ENCODE assay signal across 19 cellular contexts in the genomic region with DNA sequence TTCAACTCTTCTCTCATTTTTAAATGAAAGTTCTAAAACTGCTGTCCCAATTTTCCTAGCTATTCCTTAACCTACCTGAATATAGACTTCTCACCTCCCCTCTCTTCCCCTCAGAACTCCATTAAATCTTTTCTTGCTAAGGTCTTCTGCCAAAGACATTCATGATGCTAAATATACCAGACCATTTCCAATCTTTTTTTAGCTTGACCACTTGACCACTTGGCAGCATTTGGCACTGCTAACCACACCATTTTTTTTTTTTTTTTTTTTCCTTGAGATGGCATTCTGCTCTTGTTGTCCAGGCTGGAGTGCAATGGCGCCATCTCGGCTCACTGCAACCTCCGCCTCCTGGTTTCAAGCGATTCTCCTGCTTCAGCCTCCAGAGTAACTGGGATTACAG. TPM values are rescaled to one million over a fixed set of nuclear protein-coding genes. Genes with fewer than 3 reads are reported as not detected.
DNase-seq lines count a peak whose midpoint lies in the region; ATAC-seq and TF ChIP-seq lines count a peak whose summit lies in the region.
"Had no signal": no experiment of that assay in that cellular context is flagged by ENCODE, and none has a peak within 500 bp of the region (broad histone marks: within the 10 kb centered on the region; RNA-seq: fewer than 3 reads in every experiment).

No MANE protein-coding gene starts in this region.

- peaks cover 5 to 23% (median 6%) of the 10 kb centered on the region in 3 donors for H3K4me1 ChIP-seq in skeletal muscle tissue (ENCODE audit: control insufficient read depth in 3 of 3, insufficient read depth in 3 of 3, low read length in 3 of 3)

- no peaks in the 10 kb centered on the region for H3K9me3 Mint-ChIP-seq in activated T-cell treated with anti-CD3 and anti-CD28 coated beads, Interleukin-2, amount 50 U/mL, for 72 hours
- no peaks in the 10 kb centered on the region for H3K9me3 Mint-ChIP-seq in progenitor cell of endocrine pancreas (ENCODE audit: low read depth)
- H3K9me3 Mint-ChIP-seq: CD8-positive, alpha-beta T cell; IgD-negative memory B cell had no signal

- peak overlapping the region in 2 of 3 donors; percentile 16 to 44 for H3K9ac ChIP-seq in skeletal muscle tissue (ENCODE audit: low read depth in 1 of 3, low read length in 3 of 3)
- H3K9ac ChIP-seq: BLaER1, GM23248 had no signal

- no peak for ATAC-seq in activated T-cell treated with anti-CD3 and anti-CD28 coated beads, Interleukin-2, amount 50 U/mL, for 72 hours (replicated peaks in 1 of 2)
- ATAC-seq in T-helper 17 cell (no peak), GM21381 (IDR thresholded peaks at IDR 0.05; ENCODE audit: unreplicated experiment) (no peak), GM18861 (IDR thresholded peaks at IDR 0.05; ENCODE audit: unreplicated experiment) (no peak)
- ATAC-seq: CD8-positive, alpha-beta T cell; HepG2 had no signal

- DNase-seq in activated T-cell treated with anti-CD3 and anti-CD28 coated beads, Interleukin-2, amount 50 U/mL, for 72 hours, result no peak
- DNase-seq in activated T-cell treated with anti-CD3 and anti-CD28 coated beads, Interleukin-2, amount 50 U/mL, for 48 hours, result no peak
- DNase-seq in T-helper 17 cell (no peak), progenitor cell of endocrine pancreas (ENCODE audit: low spot score, unreplicated experiment) (no peak), MV-4-11 (lab: John Stamatoyannopoulos, UW) (no peak)
- DNase-seq: Calu3; CD8-positive, alpha-beta T cell; DMS79 treated with DMSO at 0.1 percent for 48 hours; GF-D8; GM23248; HCEC 1CT had no signal

- no peaks in the 10 kb centered on the region for H3K27me3 Mint-ChIP-seq in activated T-cell treated with anti-CD3 and anti-CD28 coated beads, Interleukin-2, amount 50 U/mL, for 72 hours (ENCODE audit: low read depth)
- H3K27me3 Mint-ChIP-seq in T-helper 17 cell (no peaks in the 10 kb centered on the region), progenitor cell of endocrine pancreas (no peaks in the 10 kb centered on the region)
- H3K27me3 Mint-ChIP-seq: IgD-negative memory B cell had no signal

- peak overlapping the region in 1 of 2 donors; percentile 8 for H3K4me3 Mint-ChIP-seq in activated T-cell treated with anti-CD3 and anti-CD28 coated beads, Interleukin-2, amount 50 U/mL, for 72 hours
- H3K4me3 Mint-ChIP-seq in T-helper 17 cell, result no peak overlapping the region
- no peak overlapping the region for H3K4me3 Mint-ChIP-seq in progenitor cell of endocrine pancreas (ENCODE audit: low read depth)
- H3K4me3 Mint-ChIP-seq: CD14-positive monocyte; CD8-positive, alpha-beta T cell had no signal

- H3K9me3 ChIP-seq in T-helper 17 cell (ENCODE audit: control insufficient read depth, low read length, poor library complexity, severe bottlenecking), result no peaks in the 10 kb centered on the region
- no peaks in the 10 kb centered on the region for H3K9me3 ChIP-seq in skeletal muscle tissue (ENCODE audit: control insufficient read depth in 3 of 3, low read length in 3 of 3)

- H3K27ac ChIP-seq in skeletal muscle tissue (ENCODE audit: low read depth, low read length), result peak overlapping the region; percentile 92
- H3K27ac ChIP-seq: 22Rv1, BLaER1, GM23248 had no signal

- H3K36me3 Mint-ChIP-seq in activated T-cell treated with anti-CD3 and anti-CD28 coated beads, Interleukin-2, amount 50 U/mL, for 72 hours (ENCODE audit: insufficient read depth in 2 of 2), result peaks cover 2 to 3% of the 10 kb centered on the region in 2 donors
- H3K36me3 Mint-ChIP-seq in T-helper 17 cell (ENCODE audit: low read depth), result peaks cover 2% of the 10 kb centered on the region
- no peaks in the 10 kb centered on the region for H3K36me3 Mint-ChIP-seq in progenitor cell of endocrine pancreas (ENCODE audit: insufficient read depth)
- H3K36me3 Mint-ChIP-seq: CD14-positive monocyte had no signal

- H3K4me1 Mint-ChIP-seq in activated T-cell treated with anti-CD3 and anti-CD28 coated beads, Interleukin-2, amount 50 U/mL, for 72 hours (ENCODE audit: low read depth), result peaks cover 31% of the 10 kb centered on the region
- H3K4me1 Mint-ChIP-seq in T-helper 17 cell (peaks cover 10% of the 10 kb centered on the region), progenitor cell of endocrine pancreas (ENCODE audit: low read depth) (peaks cover 1% of the 10 kb centered on the region)

- no peaks in the 10 kb centered on the region for H3K27me3 ChIP-seq in skeletal muscle tissue (ENCODE audit: control insufficient read depth in 3 of 3, insufficient read depth in 3 of 3, low read length in 3 of 3)
- H3K27me3 ChIP-seq: BLaER1 had no signal

- H3K27ac Mint-ChIP-seq in activated T-cell treated with anti-CD3 and anti-CD28 coated beads, Interleukin-2, amount 50 U/mL, for 72 hours, result peak overlapping the region; percentile 0
- H3K27ac Mint-ChIP-seq in T-helper 17 cell, result peak overlapping the region; percentile 71
- peak overlapping the region; percentile 14 for H3K27ac Mint-ChIP-seq in progenitor cell of endocrine pancreas
- H3K27ac Mint-ChIP-seq: CD14-positive monocyte; CD8-positive, alpha-beta T cell had no signal

- peak overlapping the region in 1 of 3 donors; percentile 54 for H3K4me3 ChIP-seq in skeletal muscle tissue (ENCODE audit: low read length in 3 of 3)
- H3K4me3 ChIP-seq: BLaER1, GM23248 had no signal

- no peak for TF ChIP-seq CTCF in progenitor cell of endocrine pancreas (IDR thresholded peaks at IDR 0.05; ENCODE audit: unreplicated experiment)

- H3K36me3 ChIP-seq in skeletal muscle tissue (ENCODE audit: control insufficient read depth in 3 of 3, insufficient read depth in 3 of 3, low read length in 3 of 3), result no peaks in the 10 kb centered on the region
- H3K36me3 ChIP-seq: BLaER1 had no signal

RNA-seq across cellular contexts. Expression of a gene that starts 3.6 kb away (rescaled TPM):
- 10 to 100 TPM; 42.9 to 52.2 TPM for total RNA-seq in activated T-cell treated with anti-CD3 and anti-CD28 coated beads, Interleukin-2, amount 50 U/mL, for 72 hours
- total RNA-seq in T-helper 17 cell, result 10 to 100 TPM; 68.0 to 69.9 TPM
- 46.9 and 54.7 TPM in 2 replicates for total RNA-seq in progenitor cell of endocrine pancreas
- total RNA-seq in skeletal muscle tissue, result 32.9 TPM

Comparison
In these comparisons a context has a peak if more than half of its experiments do, and no peak if none do; other contexts are left out.
1. H3K27ac Mint-ChIP-seq: peak in every context shown above with its lines; median percentile 71 in T-helper 17 cell; 14 in progenitor cell of endocrine pancreas; 0 in activated T-cell treated with anti-CD3 and anti-CD28 coated beads, Interleukin-2, amount 50 U/mL, for 72 hours.